Comparison of ENCODE assay signal across 8 cellular contexts in genomic region chr5:74767579-74767913, GRCh38. TPM values are rescaled to one million over a fixed set of nuclear protein-coding genes. Genes with fewer than 3 reads are reported as not detected.
DNase-seq lines count a peak whose midpoint lies in the region; ATAC-seq, FAIRE-seq and TF ChIP-seq lines count a peak whose summit lies in the region.

No MANE protein-coding gene starts in this region.

- H3K27ac Mint-ChIP-seq in stimulated activated naive B cell treated with anti-CD40 and anti-IgM and Interleukin-4, amounts not matched to agents 10 μg/mL and 1 μg/mL and 100 μg/mL, for 72 hours, result peak overlapping the region; percentile 100

- no peak for TF ChIP-seq RAD21 in A549 (conservative IDR thresholded peaks at IDR 0.05 in 1 of 2, IDR thresholded peaks at IDR 0.05 in 1 of 2)

- H3K4me1 Mint-ChIP-seq in stimulated activated naive B cell treated with anti-CD40 and anti-IgM and Interleukin-4, amounts not matched to agents 10 μg/mL and 1 μg/mL and 100 μg/mL, for 72 hours, result peaks cover 12 to 23% of the 10 kb centered on the region in 2 donors

- peak overlapping the region; percentile 99 to 100 for H3K4me3 Mint-ChIP-seq in stimulated activated naive B cell treated with anti-CD40 and anti-IgM and Interleukin-4, amounts not matched to agents 10 μg/mL and 1 μg/mL and 100 μg/mL, for 72 hours

- POLR2A ChIA-PET in A549 (lab: Yijun Ruan, JAX), result interaction anchor here (0.9 kb wide), 1 partner anchor 20 kb away, joined by 5 read pairs; no protein-coding TSS in a partner anchor

- peaks cover 38% of the 10 kb centered on the region for H3K4me1 ChIP-seq in A549

- peak overlapping the region; percentile 85 to 90 for H3K27ac ChIP-seq in A549

- no peak for FAIRE-seq in A549 (lab: Jason Lieb, UNC)

- no peak for TF ChIP-seq EP300 in A549 (IDR thresholded peaks at IDR 0.05)

- peaks cover 9 to 22% of the 10 kb centered on the region in 2 donors for H3K36me3 Mint-ChIP-seq in stimulated activated naive B cell treated with anti-CD40 and anti-IgM and Interleukin-4, amounts not matched to agents 10 μg/mL and 1 μg/mL and 100 μg/mL, for 72 hours

- no peaks in the 10 kb centered on the region for H3K9me3 ChIP-seq in A549

- no peaks in the 10 kb centered on the region for H3K27me3 Mint-ChIP-seq in stimulated activated naive B cell treated with anti-CD40 and anti-IgM and Interleukin-4, amounts not matched to agents 10 μg/mL and 1 μg/mL and 100 μg/mL, for 72 hours

- peak; percentile 38 to 54 for DNase-seq in A549 (ENCODE audit: low read depth in 1 of 2, low spot score in 1 of 2)
- DNase-seq in GF-D8 (lab: John Stamatoyannopoulos, UW), result peak; percentile 11
- DNase-seq in NCI-H226, result peak; percentile 30
- peak; percentile 10 for DNase-seq in brain pericyte (ENCODE audit: low read depth, low spot score)
- DNase-seq in iPS-NIHi7 (ENCODE audit: extremely low spot score), result peak; percentile 15
- no peak for DNase-seq in stimulated activated naive B cell treated with anti-CD40 and anti-IgM and Interleukin-4, amounts not matched to agents 10 μg/mL and 1 μg/mL and 100 μg/mL, for 72 hours
- no peak for DNase-seq in NCI-H1092 treated with DMSO at 0.1 percent for 48 hours (lab: John Stamatoyannopoulos, UW)

- no peak for TF ChIP-seq CTCF in A549 (IDR thresholded peaks at IDR 0.05)

- H3K4me2 ChIP-seq in A549, result peak overlapping the region; percentile 92

- peak overlapping the region; percentile 85 for H3K4me3 ChIP-seq in A549

- H3K9me3 Mint-ChIP-seq in stimulated activated naive B cell treated with anti-CD40 and anti-IgM and Interleukin-4, amounts not matched to agents 10 μg/mL and 1 μg/mL and 100 μg/mL, for 72 hours, result no peaks in the 10 kb centered on the region

- no peak for TF ChIP-seq POLR2A in A549 (IDR thresholded peaks at IDR 0.05; ENCODE audit: low read length)

- whole genome bisulfite sequencing in A549 (ENCODE audit: missing lambda C conversion rate), result 1% methylated on average over 9 of the region's 9 CpGs

- ATAC-seq in A549 (peak; percentile 39 to 72; a peak in 5 of 6 replicates), HG02588 (IDR thresholded peaks at IDR 0.05; ENCODE audit: unreplicated experiment) (peak; percentile 28)
- ATAC-seq in stimulated activated naive B cell treated with anti-CD40 and anti-IgM and Interleukin-4, amounts not matched to agents 10 μg/mL and 1 μg/mL and 100 μg/mL, for 72 hours (replicated peaks), result peak; percentile 35 to 43

- CTCF ChIA-PET in A549 (lab: Yijun Ruan, JAX), result interaction anchor here (1.0 to 2.1 kb wide), 4 partner anchors 13 to 151 kb away, joined by 3 to 6 read pairs (median 4); no protein-coding TSS in a partner anchor

TF ChIP-seq in A549, 52 proteins besides CTCF, POLR2A, EP300 and RAD21:
- no peak for TF ChIP-seq PHF8 (IDR thresholded peaks at IDR 0.05; ENCODE audit: borderline replicate concordance, low read depth)
- no peak for TF ChIP-seq CHD4 (IDR thresholded peaks at IDR 0.05; ENCODE audit: borderline replicate concordance)
- TF ChIP-seq NFE2L2 (conservative IDR thresholded peaks at IDR 0.05; ENCODE audit: low read length), result no peak
- no peak for TF ChIP-seq HEYL (CRISPR knock-in tag; IDR thresholded peaks at IDR 0.05)
- TF ChIP-seq CBX2 (IDR thresholded peaks at IDR 0.05; ENCODE audit: borderline replicate concordance, low read depth), result no peak
- no peak for TF ChIP-seq MAX (IDR thresholded peaks at IDR 0.05)
- TF ChIP-seq ZNF302 (CRISPR knock-in tag; IDR thresholded peaks at IDR 0.05), result no peak
- no peak for TF ChIP-seq JUN (IDR thresholded peaks at IDR 0.05)
- no peak for TF ChIP-seq HDAC2 (IDR thresholded peaks at IDR 0.05)
- no peak for TF ChIP-seq ELK1 (IDR thresholded peaks at IDR 0.05; ENCODE audit: low read depth, low read length)
- TF ChIP-seq TP53 (CRISPR knock-in tag; IDR thresholded peaks at IDR 0.05), result no peak
- TF ChIP-seq CEBPB (IDR thresholded peaks at IDR 0.05), result no peak
- TF ChIP-seq KDM1A (IDR thresholded peaks at IDR 0.05; ENCODE audit: low read depth), result no peak
- no peak for TF ChIP-seq SMC3 (IDR thresholded peaks at IDR 0.05)
TF ChIP-seq in A549: peak in this region for 0.

RNA-seq across cellular contexts. Expression of gene NSA2, which starts 0.5 kb away (rescaled TPM):
- polyA plus RNA-seq in A549 (2011; rRNA removed), result 89.5 and 192 TPM in 2 replicates
- 36.7 and 69.3 TPM in 2 replicates for polyA plus RNA-seq in A549 (2012; cell fraction: cytosol; rRNA removed)
- 11.8 and 15.8 TPM in 2 replicates for polyA plus RNA-seq in A549 (2012; cell fraction: nucleus; rRNA removed)
- 228 to 258 TPM (median 235 TPM) in 3 replicates for polyA plus RNA-seq in A549 (2017; fragmentation: RNase III; extraction: RNeasy Plus Mini Kit Qiagen cat#74134 plus additional on column Dnase treatment)
- polyA minus RNA-seq in A549 (2011; rRNA and poly(A)+ RNA removed), result 12.2 and 16.9 TPM in 2 replicates

RNA-seq across cellular contexts. Expression of gene GFM2, which starts 0.6 kb away (rescaled TPM):
- 54.9 and 63.1 TPM in 2 replicates for polyA plus RNA-seq in A549 (2011; rRNA removed)
- polyA plus RNA-seq in A549 (2012; cell fraction: cytosol; rRNA removed), result 16.8 and 17.0 TPM in 2 replicates
- polyA plus RNA-seq in A549 (2012; cell fraction: nucleus; rRNA removed), result 13.7 and 21.6 TPM in 2 replicates
- polyA plus RNA-seq in A549 (2017; fragmentation: RNase III; extraction: RNeasy Plus Mini Kit Qiagen cat#74134 plus additional on column Dnase treatment), result 32.2 to 36.5 TPM (median 34.9 TPM) in 3 replicates
- polyA minus RNA-seq in A549 (2011; rRNA and poly(A)+ RNA removed), result 24.3 and 28.7 TPM in 2 replicates

Comparison
In these comparisons a context has a peak if more than half of its experiments do, and no peak if none do; other contexts are left out.
1. DNase-seq: peak in A549 (2 of 2), GF-D8 (single experiment), NCI-H226 (single experiment), brain pericyte (single experiment) and iPS-NIHi7 (single experiment); none in stimulated activated naive B cell treated with anti-CD40 and anti-IgM and Interleukin-4, amounts not matched to agents 10 μg/mL and 1 μg/mL and 100 μg/mL, for 72 hours (single experiment) and NCI-H1092 treated with DMSO at 0.1 percent for 48 hours (single experiment).
2. Peak in every context shown above with its lines, with median percentiles within 50 percentile points of each other: ATAC-seq.